ENCODE assay signal across 8 cellular contexts in genomic region chr17:31269597-31269996, GRCh38. TPM values are rescaled to one million over a fixed set of nuclear protein-coding genes. Genes with fewer than 3 reads are reported as not detected.
DNase-seq lines count a peak whose midpoint lies in the region; ATAC-seq and TF ChIP-seq lines count a peak whose summit lies in the region.

No MANE protein-coding gene starts in this region.

- no peak for TF ChIP-seq POLR2A in lower leg skin (IDR thresholded peaks at IDR 0.05)

- H3K9me3 ChIP-seq in SK-N-MC (ENCODE audit: low read depth, low read length) (no peaks in the 10 kb centered on the region), trophoblast cell (ENCODE audit: insufficient read depth, low read depth, low read length) (no peaks in the 10 kb centered on the region)

- H3K18ac ChIP-seq in trophoblast cell (ENCODE audit: low read length) = no peak overlapping the region

- no peak for TF ChIP-seq CTCF in fibroblast of the aortic adventitia (IDR thresholded peaks at IDR 0.05; ENCODE audit: insufficient read depth, low read length)
- no peak for TF ChIP-seq CTCF in lower leg skin (IDR thresholded peaks at IDR 0.05)

- H2BK5ac ChIP-seq in trophoblast cell (ENCODE audit: low read depth, low read length, poor library complexity) = no peak overlapping the region

- H4K8ac ChIP-seq in trophoblast cell (ENCODE audit: low read depth, low read length) = no peak overlapping the region

- H3K27me3 ChIP-seq in trophoblast cell (ENCODE audit: insufficient read depth, low read length) = no peaks in the 10 kb centered on the region

- intact Hi-C loops in lower leg skin (cut with DNase I; ENCODE audit: low total_unique reads) = no loop called here

- H4K12ac ChIP-seq in trophoblast cell (ENCODE audit: low read depth, low read length) = no peak overlapping the region

- H3K27ac ChIP-seq in SK-N-MC (peak overlapping the region; percentile 71), trophoblast cell (ENCODE audit: low read depth, low read length) (peak overlapping the region; percentile 69)

- no peak overlapping the region for H2AFZ ChIP-seq in trophoblast cell (ENCODE audit: insufficient read depth, low read length, poor library complexity)

- no peak overlapping the region for H3K4ac ChIP-seq in trophoblast cell (ENCODE audit: low read depth, low read length)

- no peak overlapping the region for H3K9ac ChIP-seq in SK-N-MC (ENCODE audit: insufficient read length)
- no peak overlapping the region for H3K9ac ChIP-seq in trophoblast cell (ENCODE audit: low read length)

- H3K4me1 ChIP-seq in trophoblast cell (ENCODE audit: control insufficient read depth in 1 of 2, insufficient read depth in 2 of 2, low read length in 2 of 2) = peaks cover 0 to 12% of the 10 kb centered on the region in 2 experiments

- H2AK5ac ChIP-seq in trophoblast cell (ENCODE audit: low read length) = no peak overlapping the region

- no peak overlapping the region for H2BK12ac ChIP-seq in trophoblast cell (ENCODE audit: low read length)

- ATAC-seq in HG02571 (IDR thresholded peaks at IDR 0.05; ENCODE audit: unreplicated experiment) (no peak), HG03108 (IDR thresholded peaks at IDR 0.05; ENCODE audit: unreplicated experiment) (no peak)

- peak; percentile 77 for DNase-seq in ELF-1 (ENCODE audit: low read depth, low spot score)
- no peak for DNase-seq in SK-N-MC (ENCODE audit: low read depth, low spot score)
- peak; percentile 99 for DNase-seq in fibroblast of the aortic adventitia (ENCODE audit: low read depth)
- DNase-seq in trophoblast cell = peak; percentile 39 to 50
- no peak for DNase-seq in NCI-H2029 treated with DMSO at 0.1 percent for 48 hours (lab: John Stamatoyannopoulos, UW)
- no peak for DNase-seq in lower leg skin (ENCODE audit: low spot score in 2 of 2)

- no peaks in the 10 kb centered on the region for H3K79me2 ChIP-seq in trophoblast cell (ENCODE audit: control insufficient read depth, insufficient read depth, low read length, poor library complexity)

- H3K4me3 ChIP-seq in SK-N-MC = no peak overlapping the region
- no peak overlapping the region for H3K4me3 ChIP-seq in fibroblast of the aortic adventitia (ENCODE audit: low read depth, low read length)
- H3K4me3 ChIP-seq in trophoblast cell (ENCODE audit: low read depth, low read length) = no peak overlapping the region
- no peak overlapping the region for H3K4me3 ChIP-seq in lower leg skin (ENCODE audit: low read depth, poor library complexity, severe bottlenecking)

- no peak overlapping the region for H3K14ac ChIP-seq in trophoblast cell (ENCODE audit: low read length)

- H3K23ac ChIP-seq in trophoblast cell (ENCODE audit: low read length) = no peak overlapping the region

- H3K79me1 ChIP-seq in trophoblast cell (ENCODE audit: low read length) = no peaks in the 10 kb centered on the region

- H2BK120ac ChIP-seq in trophoblast cell (ENCODE audit: insufficient read depth, low read length, poor library complexity) = no peak overlapping the region

- WGBS in trophoblast cell (ENCODE audit: extremely low coverage, insufficient coverage, insufficient read length) = no CpG with 5 or more reads among the region's 1 CpG
- 58 to 62% methylated on average over 1 of the region's 1 CpG for WGBS in lower leg skin, 2 donors

- no peak overlapping the region for H4K91ac ChIP-seq in trophoblast cell (ENCODE audit: low read depth, low read length)

- H3K36me3 ChIP-seq in SK-N-MC (ENCODE audit: insufficient read depth, low read length) = peaks cover 64% of the 10 kb centered on the region
- H3K36me3 ChIP-seq in trophoblast cell (ENCODE audit: control insufficient read depth in 1 of 2, insufficient read depth in 2 of 2, low read length in 2 of 2) = peaks cover 1 to 4% of the 10 kb centered on the region in 2 experiments

- H3K4me2 ChIP-seq in trophoblast cell (ENCODE audit: low read length) = peak overlapping the region; percentile 35

RNA-seq across cellular contexts. Expression of gene OMG, which starts 27.4 kb away (rescaled TPM):
- 0.63 and 3.9 TPM in 2 replicates for total RNA-seq in fibroblast of the aortic adventitia (ENCODE audit: low replicate concordance)
- polyA plus RNA-seq in trophoblast cell (2013) = 2.1 and 2.4 TPM in 2 replicates
- not detected for total RNA-seq in lower leg skin

RNA-seq across cellular contexts. Expression of gene EVI2B, which starts 44.3 kb away (rescaled TPM):
- total RNA-seq in fibroblast of the aortic adventitia (ENCODE audit: low replicate concordance) (0.54 and 1.1 TPM in 2 replicates), lower leg skin (1 to 10 TPM; 1.2 to 5.0 (median 2.4) TPM)
- not detected in 2 replicates for polyA plus RNA-seq in trophoblast cell (2013)

RNA-seq across cellular contexts. Expression of gene EVI2A, which starts 51.8 kb away (rescaled TPM):
- total RNA-seq in fibroblast of the aortic adventitia (ENCODE audit: low replicate concordance) (9.9 and 11.0 TPM in 2 replicates), lower leg skin (1 to 10 TPM; 1.2 to 4.0 (median 2.0) TPM)
- 0.11 and 0.14 TPM in 2 replicates for polyA plus RNA-seq in trophoblast cell (2013)

Comparison
In these comparisons a context has a peak if more than half of its experiments do, and no peak if none do; other contexts are left out.
1. DNase-seq: peak in ELF-1 (single experiment), fibroblast of the aortic adventitia (single experiment) and trophoblast cell (2 of 2); none in SK-N-MC (single experiment), NCI-H2029 treated with DMSO at 0.1 percent for 48 hours (single experiment) and lower leg skin (0 of 2).